12 cellular contexts compared by ENCODE assay signal in genomic region chr3:152496716-152497115, GRCh38.
A peak's percentile ranks its signal among the peaks of the same experiment; 100 is the strongest.
DNase-seq lines count a peak whose midpoint lies in the region; ATAC-seq and TF ChIP-seq lines count a peak whose summit lies in the region.
"Had no signal": no experiment of that assay in that cellular context is flagged by ENCODE, and none has a peak within 500 bp of the region (broad histone marks: within the 10 kb centered on the region; RNA-seq: fewer than 3 reads in every experiment).

No MANE protein-coding gene starts in this region.

- H3K36me3 Mint-ChIP-seq in mesothelial cell of epicardium, result no peaks in the 10 kb centered on the region
- peaks cover 0 to under 1% of the 10 kb centered on the region in 2 donors for H3K36me3 Mint-ChIP-seq in CD4-positive, alpha-beta memory T cell

- no peaks in the 10 kb centered on the region for H3K27me3 Mint-ChIP-seq in mesothelial cell of epicardium (ENCODE audit: low read depth)
- peaks cover 0 to 2% of the 10 kb centered on the region in 2 donors for H3K27me3 Mint-ChIP-seq in CD4-positive, alpha-beta memory T cell

- TF ChIP-seq POLR2A in right lobe of liver (IDR thresholded peaks at IDR 0.05), result no peak

- intact Hi-C loops in right lobe of liver (cut with DNase I), result no loop called here
- intact Hi-C loops in CD4-positive, alpha-beta memory T cell (cut with micrococcal nuclease), result no loop called here

- no peak overlapping the region for H3K4me3 ChIP-seq in right lobe of liver
- H3K4me3 ChIP-seq in CD4-positive, alpha-beta memory T cell (ENCODE audit: low read length in 2 of 2), result no peak overlapping the region

- no peak for DNase-seq in mesothelial cell of epicardium (ENCODE audit: low spot score in 2 of 2, unreplicated experiment in 2 of 2)
- DNase-seq in right lobe of liver, result no peak
- no peak for DNase-seq in GM10266 (ENCODE audit: extremely low spot score)
- DNase-seq in cerebellar nuclear complex (lab: John Stamatoyannopoulos, UW), result no peak
- DNase-seq in CD4-positive, alpha-beta memory T cell, result no peak
- DNase-seq: NCI-H1092 treated with DMSO at 0.1 percent for 48 hours; RPMI8226; stimulated activated CD8-positive, alpha-beta memory T cell treated with anti-CD3 and anti-CD28 coated beads, Interleukin-4, amount 100 ng/mL, for 48 hours had no signal

- H3K4me1 Mint-ChIP-seq in mesothelial cell of epicardium, result peaks cover 13% of the 10 kb centered on the region
- peaks cover 2 to 8% (median 6%) of the 10 kb centered on the region in 4 donors for H3K4me1 Mint-ChIP-seq in CD4-positive, alpha-beta memory T cell

- H3K27ac ChIP-seq in right lobe of liver, result no peak overlapping the region
- no peak overlapping the region for H3K27ac ChIP-seq in CD4-positive, alpha-beta memory T cell (ENCODE audit: low read depth, low read length)

- H3K36me3 ChIP-seq in right lobe of liver, result no peaks in the 10 kb centered on the region
- no peaks in the 10 kb centered on the region for H3K36me3 ChIP-seq in CD4-positive, alpha-beta memory T cell (ENCODE audit: insufficient read depth, low read length)

- CTCF ChIA-PET in CD4-positive, alpha-beta memory T cell (lab: Charles Lee; ENCODE audit: partially characterized antibody), result no interaction called here

- peak overlapping the region; percentile 20 for H3K27ac Mint-ChIP-seq in mesothelial cell of epicardium
- H3K27ac Mint-ChIP-seq in CD4-positive, alpha-beta memory T cell, result no peak overlapping the region

- H3K4me1 ChIP-seq in right lobe of liver, result no peaks in the 10 kb centered on the region
- H3K4me1 ChIP-seq in CD4-positive, alpha-beta memory T cell (ENCODE audit: insufficient read depth, low read length), result no peaks in the 10 kb centered on the region

- ATAC-seq in GM18511 (IDR thresholded peaks at IDR 0.05; ENCODE audit: unreplicated experiment) (peak; percentile 70), GM21723 (IDR thresholded peaks at IDR 0.05; ENCODE audit: unreplicated experiment) (peak; percentile 62), HG03575 (IDR thresholded peaks at IDR 0.05; ENCODE audit: extremely low read depth, insufficient number of reproducible peaks, low FRiP score, unreplicated experiment) (peak; percentile 43), right lobe of liver (no peak)
- ATAC-seq: left lobe of liver had no signal

- H3K27me3 ChIP-seq in right lobe of liver, result no peaks in the 10 kb centered on the region
- no peaks in the 10 kb centered on the region for H3K27me3 ChIP-seq in CD4-positive, alpha-beta memory T cell (ENCODE audit: insufficient read depth, low read length)

- no peaks in the 10 kb centered on the region for H3K9me3 ChIP-seq in right lobe of liver
- no peaks in the 10 kb centered on the region for H3K9me3 ChIP-seq in CD4-positive, alpha-beta memory T cell (ENCODE audit: control insufficient read depth in 1 of 2, low read length in 2 of 2)

- H3K9me3 Mint-ChIP-seq in mesothelial cell of epicardium, result peaks cover 11% of the 10 kb centered on the region
- no peaks in the 10 kb centered on the region for H3K9me3 Mint-ChIP-seq in CD4-positive, alpha-beta memory T cell

- H3K4me3 Mint-ChIP-seq in mesothelial cell of epicardium, result no peak overlapping the region
- no peak overlapping the region for H3K4me3 Mint-ChIP-seq in CD4-positive, alpha-beta memory T cell

- POLR2A ChIA-PET in CD4-positive, alpha-beta memory T cell (lab: Charles Lee; ENCODE audit: partially characterized antibody), result no interaction called here

- 8% methylated on average over 1 of the region's 1 CpG for WGBS in right lobe of liver (ENCODE audit: insufficient coverage, low coverage, low lambda C conversion rate, missing lambda C conversion rate)

- no peak for TF ChIP-seq CTCF in mesothelial cell of epicardium (IDR thresholded peaks at IDR 0.05; ENCODE audit: unreplicated experiment)
- no peak for TF ChIP-seq CTCF in right lobe of liver (IDR thresholded peaks at IDR 0.05)
- TF ChIP-seq CTCF in GM10266 (IDR thresholded peaks at IDR 0.05; ENCODE audit: control insufficient read depth, insufficient read depth, low read depth, missing control alignments), result no peak

Comparison
In these comparisons a context has a peak if more than half of its experiments do, and no peak if none do; other contexts are left out.
1. ATAC-seq: peak in GM18511 (single experiment), GM21723 (single experiment) and HG03575 (single experiment); none in right lobe of liver (0 of 4).